8 cellular contexts compared by ENCODE assay signal in the genomic region with DNA sequence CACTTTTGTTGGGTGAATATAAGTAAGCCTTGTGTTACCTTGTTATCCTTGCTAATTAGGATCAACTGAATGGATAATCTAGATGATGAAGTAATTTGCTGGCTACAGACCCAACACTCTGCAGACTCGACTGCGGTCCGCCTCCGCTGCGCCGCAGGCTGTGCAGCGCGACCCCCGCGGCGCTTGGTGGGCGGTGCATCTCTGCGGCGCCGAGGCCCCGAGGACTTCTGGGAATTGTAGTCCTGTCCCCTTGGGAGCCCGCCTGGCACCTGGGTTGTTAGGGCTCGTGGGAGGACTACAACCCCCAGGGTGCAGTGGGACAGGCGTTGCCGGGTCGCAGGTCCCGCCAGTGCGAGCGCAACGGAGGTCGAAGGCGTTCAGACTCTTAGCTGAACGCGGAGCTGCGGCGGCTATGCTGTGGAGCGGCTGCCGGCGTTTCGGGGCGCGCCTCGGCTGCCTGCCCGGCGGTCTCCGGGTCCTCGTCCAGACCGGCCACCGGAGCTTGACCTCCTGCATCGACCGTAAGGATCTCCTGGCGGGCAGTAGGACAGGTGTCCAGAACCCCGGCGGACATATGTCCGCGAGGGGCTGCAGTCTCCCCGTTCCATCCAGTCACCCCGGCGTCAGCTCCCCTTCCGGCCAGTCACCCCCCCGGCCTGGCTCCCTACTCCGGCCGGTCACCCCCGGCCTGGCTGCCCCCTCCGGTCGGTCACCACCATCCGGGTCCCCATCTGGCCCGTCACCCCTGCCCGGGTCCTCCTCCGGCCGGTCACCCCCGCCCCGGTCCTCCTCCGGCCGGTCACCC. TPM values are rescaled to one million over a fixed set of nuclear protein-coding genes. Genes with fewer than 3 reads are reported as not detected.
DNase-seq lines count a peak whose midpoint lies in the region; ATAC-seq and TF ChIP-seq lines count a peak whose summit lies in the region.

A gene (plus strand): TSS at position 380 of the 805 bp plus-strand sequence. CDS start 33 bp downstream, at position 413.
A gene (minus strand): TSS at position 164 of the 805 bp plus-strand sequence. CDS start 470 bp downstream, outside the sequence.

- TF ChIP-seq CTCF in IMR-90 (conservative IDR thresholded peaks at IDR 0.05; ENCODE audit: low read depth, low read length) (no peak), mucosa of descending colon (IDR thresholded peaks at IDR 0.05) (peak; percentile 19)

- peak within 1 kb of the TSS; percentile 2; the same call in 1 of the 2 replicates for H4K91ac ChIP-seq in IMR-90 (ENCODE audit: insufficient read depth, low read depth, low read length)

- peak within 1 kb of the TSS; percentile 86 for H3K23ac ChIP-seq in IMR-90 (ENCODE audit: low read depth, low read length)

- H2AK9ac ChIP-seq in IMR-90 (replicated peaks; ENCODE audit: low read depth, low read length, poor library complexity) = peak within 1 kb of the TSS; percentile 83

- H2BK15ac ChIP-seq in IMR-90 (ENCODE audit: low read depth, low read length) = no peak within 1 kb of the TSS

- H3K4me3 ChIP-seq in IMR-90 (ENCODE audit: insufficient read depth, low read depth, low read length) (peak within 1 kb of the TSS; percentile 61), mucosa of descending colon (peak within 1 kb of the TSS; percentile 82)

- intact Hi-C loops in IMR-90 (cut with micrococcal nuclease) (loop anchor here (1.0 to 10.0 kb wide), 3 partner anchors 29 to 209 kb away; a partner anchor contains a TSS), mucosa of descending colon (cut with DNase I, micrococcal nuclease) (no loop called here)

- no peaks in the 10 kb centered on the region; the same call in 1 of the 2 replicates for H3K4me1 ChIP-seq in IMR-90 (ENCODE audit: control insufficient read depth, insufficient read depth, low read length)
- peaks cover 13% of the 10 kb centered on the region for H3K4me1 ChIP-seq in mucosa of descending colon (ENCODE audit: low read depth)

- 0 out of 2 replicates have a peak, but pooled peaks have one; percentile 22 for TF ChIP-seq POLR2A in IMR-90 (IDR thresholded peaks at IDR 0.05; ENCODE audit: low read depth, low read length)

- H2BK120ac ChIP-seq in IMR-90 (ENCODE audit: low read depth, low read length) = no peak within 1 kb of the TSS

- ATAC-seq in GM21528 (IDR thresholded peaks at IDR 0.05; ENCODE audit: low FRiP score, unreplicated experiment) (peak; percentile 98), IMR-90 (ENCODE audit: low read depth) (peak; percentile 99), mucosa of descending colon (peak; percentile 100)

- H3K27me3 ChIP-seq in IMR-90 (ENCODE audit: control insufficient read depth, insufficient read depth, low read length) = no peaks in the 10 kb centered on the region

- peak within 1 kb of the TSS; percentile 96 for H2AFZ ChIP-seq in IMR-90 (replicated peaks; ENCODE audit: low read length, poor library complexity)

- dilution Hi-C loops in IMR-90 (cut with HindIII; ENCODE audit: low sequenced_read_pairs, unreplicated experiment) = no loop called here

- H3K79me1 ChIP-seq in IMR-90 (ENCODE audit: low read depth in 1 of 2, low read length in 2 of 2) = peaks cover 11 to 28% of the 10 kb centered on the region in 2 experiments

- 0% methylated on average over 39 of the region's 70 CpGs; no CpG with 5 or more reads in 1 of the 2 experiments for WGBS in IMR-90 (ENCODE audit: extremely low coverage in 2 of 2, insufficient read length in 1 of 2), 2 experiments

- H3K14ac ChIP-seq in IMR-90 (replicated peaks; ENCODE audit: low read depth, low read length) = peak within 1 kb of the TSS; percentile 57

- H3K18ac ChIP-seq in IMR-90 (ENCODE audit: low read depth, low read length) = peak within 1 kb of the TSS; percentile 23; the same call in 1 of the 2 replicates

- H3K9me3 ChIP-seq in IMR-90 (ENCODE audit: control insufficient read depth, insufficient read depth, low read length) = no peaks in the 10 kb centered on the region
- no peaks in the 10 kb centered on the region for H3K9me3 ChIP-seq in mucosa of descending colon

- BruUV-seq in IMR-90 (replicated peaks; lab: Mats Ljungman, UMichigan) = no TSS peak

- no peak within 1 kb of the TSS for H2AK5ac ChIP-seq in IMR-90 (ENCODE audit: low read depth, low read length)

- H3K56ac ChIP-seq in IMR-90 (ENCODE audit: extremely low read depth, insufficient read depth, low read length) = peak within 1 kb of the TSS; percentile 70; the same call in 1 of the 2 replicates

- peak within 1 kb of the TSS; percentile 44 for H4K5ac ChIP-seq in IMR-90 (ENCODE audit: low read depth, low read length)

- H3K9ac ChIP-seq in IMR-90 (ENCODE audit: low read depth, low read length) = peak within 1 kb of the TSS; percentile 66

- H3K4me2 ChIP-seq in IMR-90 (ENCODE audit: low read depth, low read length) = peak within 1 kb of the TSS; percentile 62

- peak within 1 kb of the TSS; percentile 63 for H2BK5ac ChIP-seq in IMR-90 (ENCODE audit: low read depth, low read length, poor library complexity, severe bottlenecking)

- H3K4ac ChIP-seq in IMR-90 (ENCODE audit: low read depth, low read length) = peak within 1 kb of the TSS; percentile 44

- TF ChIP-seq RAD21 in IMR-90 (IDR thresholded peaks at IDR 0.05; ENCODE audit: low read length) = no peak

- H4K8ac ChIP-seq in IMR-90 (ENCODE audit: low read depth in 2 of 2, low read length in 2 of 2) = peak within 1 kb of the TSS; percentile 54 to 76; a peak in 3 of 4 replicates

- no peaks in the 10 kb centered on the region; the same call in 1 of the 2 replicates for H3K9me1 ChIP-seq in IMR-90 (ENCODE audit: insufficient read depth, low read length)

- CTCF ChIA-PET in IMR-90 (lab: Yijun Ruan, JAX) = interaction anchor here (0.6 to 1.2 kb wide), 2 partner anchors 9 to 48 kb away, joined by 4 to 7 read pairs; no protein-coding TSS in a partner anchor

- DNase-seq in DMS114 treated with DMSO at 0.1 percent for 48 hours (lab: John Stamatoyannopoulos, UW; ENCODE audit: unreplicated experiment) (peak; percentile 79), IMR-90 (peak; percentile 95), OCI-M1 (lab: John Stamatoyannopoulos, UW) (peak; percentile 99), activated T-cell treated with anti-CD3 and anti-CD28 coated beads for 24 hours (ENCODE audit: low read depth) (peak; percentile 93), epidermal melanocyte (ENCODE audit: insufficient read length, low spot score) (peak; percentile 96), mucosa of descending colon (peak; percentile 96 to 98 (median 97))
- DNase-seq in stimulated activated CD8-positive, alpha-beta memory T cell treated with anti-CD3 and anti-CD28 coated beads, Interleukin-4, amount 100 ng/mL, for 24 hours (ENCODE audit: low read depth) = peak; percentile 92

- H4K20me1 ChIP-seq in IMR-90 (ENCODE audit: insufficient read depth, low read length) = no peaks in the 10 kb centered on the region; the same call in 1 of the 2 replicates

- POLR2A ChIA-PET in IMR-90 (lab: Charles Lee; ENCODE audit: unreplicated experiment) = no interaction called here

- peak within 1 kb of the TSS; percentile 41 for H3K27ac ChIP-seq in IMR-90 (ENCODE audit: insufficient read depth, low read length)

- in situ Hi-C loops in IMR-90 (cut with MboI; ENCODE audit: low sequenced_read_pairs) = loop anchor here (10.0 kb wide), 1 partner anchor 209 kb away; no protein-coding TSS in a partner anchor

- H2BK20ac ChIP-seq in IMR-90 (ENCODE audit: low read depth, low read length) = no peak within 1 kb of the TSS

- peaks cover 16% of the 10 kb centered on the region for H3K36me3 ChIP-seq in IMR-90 (ENCODE audit: control insufficient read depth, insufficient read depth, low read length)
- no peaks in the 10 kb centered on the region for H3K36me3 ChIP-seq in mucosa of descending colon (ENCODE audit: low read depth)

TF ChIP-seq in IMR-90, 13 proteins besides CTCF, POLR2A, EP300 and RAD21 (continues in another document):
- no peak for TF ChIP-seq BHLHE40 (IDR thresholded peaks at IDR 0.05; ENCODE audit: low read depth, low read length)
- TF ChIP-seq CEBPB (IDR thresholded peaks at IDR 0.05; ENCODE audit: low read depth, low read length) = no peak
- TF ChIP-seq MAFK (IDR thresholded peaks at IDR 0.05; ENCODE audit: low read depth, low read length) = no peak
- TF ChIP-seq, protein P1, sequence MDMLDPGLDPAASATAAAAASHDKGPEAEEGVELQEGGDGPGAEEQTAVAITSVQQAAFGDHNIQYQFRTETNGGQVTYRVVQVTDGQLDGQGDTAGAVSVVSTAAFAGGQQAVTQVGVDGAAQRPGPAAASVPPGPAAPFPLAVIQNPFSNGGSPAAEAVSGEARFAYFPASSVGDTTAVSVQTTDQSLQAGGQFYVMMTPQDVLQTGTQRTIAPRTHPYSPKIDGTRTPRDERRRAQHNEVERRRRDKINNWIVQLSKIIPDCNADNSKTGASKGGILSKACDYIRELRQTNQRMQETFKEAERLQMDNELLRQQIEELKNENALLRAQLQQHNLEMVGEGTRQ (IDR thresholded peaks at IDR 0.05; ENCODE audit: low read depth, low read length) = no peak
- TF ChIP-seq MXI1 (IDR thresholded peaks at IDR 0.05; ENCODE audit: borderline replicate concordance, low read depth, low read length) = peak; percentile 38; the same call in 1 of the 2 replicates
- no peak for TF ChIP-seq CHD1 (IDR thresholded peaks at IDR 0.05; ENCODE audit: low read depth, low read length)
- TF ChIP-seq RFX5 (IDR thresholded peaks at IDR 0.05; ENCODE audit: low read depth, low read length) = no peak
- no peak for TF ChIP-seq RCOR1 (IDR thresholded peaks at IDR 0.05; ENCODE audit: insufficient replicate concordance, low read length)
- TF ChIP-seq, protein P2, sequence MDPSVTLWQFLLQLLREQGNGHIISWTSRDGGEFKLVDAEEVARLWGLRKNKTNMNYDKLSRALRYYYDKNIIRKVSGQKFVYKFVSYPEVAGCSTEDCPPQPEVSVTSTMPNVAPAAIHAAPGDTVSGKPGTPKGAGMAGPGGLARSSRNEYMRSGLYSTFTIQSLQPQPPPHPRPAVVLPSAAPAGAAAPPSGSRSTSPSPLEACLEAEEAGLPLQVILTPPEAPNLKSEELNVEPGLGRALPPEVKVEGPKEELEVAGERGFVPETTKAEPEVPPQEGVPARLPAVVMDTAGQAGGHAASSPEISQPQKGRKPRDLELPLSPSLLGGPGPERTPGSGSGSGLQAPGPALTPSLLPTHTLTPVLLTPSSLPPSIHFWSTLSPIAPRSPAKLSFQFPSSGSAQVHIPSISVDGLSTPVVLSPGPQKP (IDR thresholded peaks at IDR 0.05; ENCODE audit: borderline replicate concordance, low read depth, low read length) = 0 out of 2 replicates have a peak, but pooled peaks have one; percentile 11
- no peak for TF ChIP-seq NFE2L2 (IDR thresholded peaks at IDR 0.05; ENCODE audit: low read depth, low read length)

RNA-seq across cellular contexts. Expression of the first gene that starts in this region (rescaled TPM):
- 9.7 and 11.1 TPM in 2 replicates for total RNA-seq in IMR-90 (2012; rRNA removed)
- 18.3 and 21.2 TPM in 2 replicates for polyA plus RNA-seq in IMR-90 (2012; rRNA removed)
- polyA plus RNA-seq in IMR-90 (2012; cell fraction: cytosol; rRNA removed) = 11.3 and 13.6 TPM in 2 replicates
- 45.4 and 71.9 TPM in 2 replicates for polyA plus RNA-seq in IMR-90 (2012; cell fraction: nucleus; rRNA removed; ENCODE audit: low replicate concordance)
- 10 to 100 TPM; 24.4 to 31.1 (median 28.8) TPM for total RNA-seq in mucosa of descending colon

RNA-seq across cellular contexts. Expression of the second gene that starts in this region (rescaled TPM):
- total RNA-seq in IMR-90 (2012; rRNA removed) = 51.9 and 72.1 TPM in 2 replicates
- 42.8 and 43.1 TPM in 2 replicates for polyA plus RNA-seq in IMR-90 (2012; rRNA removed)
- 21.1 and 28.2 TPM in 2 replicates for polyA plus RNA-seq in IMR-90 (2012; cell fraction: cytosol; rRNA removed)
- 9.3 and 48.9 TPM in 2 replicates for polyA plus RNA-seq in IMR-90 (2012; cell fraction: nucleus; rRNA removed; ENCODE audit: low replicate concordance)
- total RNA-seq in mucosa of descending colon = 10 to 100 TPM; 33.5 to 40.2 (median 35.5) TPM

Comparison
In these comparisons a context has a peak if more than half of its experiments do, and no peak if none do; other contexts are left out.
1. Peak in every context shown above with its lines: DNase-seq, ATAC-seq, H3K4me3 ChIP-seq and H3K27ac ChIP-seq.